ENCODE assay signal across 10 cellular contexts in the genomic region with DNA sequence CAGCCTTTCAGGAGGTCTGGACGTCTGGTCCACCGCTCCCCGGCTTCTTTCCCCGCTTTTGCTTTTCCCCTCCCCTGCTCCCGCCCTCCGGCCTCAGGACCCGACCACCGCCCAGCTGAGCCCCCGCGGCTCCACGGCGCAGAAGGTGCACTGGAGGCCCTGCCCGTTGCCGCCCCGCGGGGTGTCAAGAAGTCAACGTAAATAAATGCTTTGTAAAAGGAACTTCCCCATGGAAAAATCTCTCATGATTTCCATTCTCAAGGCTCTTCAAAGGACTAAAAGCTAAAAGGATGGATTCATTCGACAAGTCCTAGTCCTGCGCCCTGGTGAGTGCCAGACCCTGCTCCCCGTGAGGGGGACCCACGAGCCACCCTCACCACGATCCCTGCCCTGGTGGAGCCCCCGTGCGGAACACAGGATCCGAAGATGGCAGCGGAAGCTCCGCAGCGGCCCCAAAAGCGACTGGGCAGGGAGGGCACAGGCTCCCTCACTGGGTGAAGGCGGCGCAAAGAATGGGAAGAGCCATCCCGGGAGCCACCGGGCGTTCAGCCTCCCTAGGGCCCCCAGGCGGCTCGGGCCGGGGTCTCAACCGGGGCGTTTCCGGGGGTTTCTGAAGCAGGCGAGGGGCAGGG. TPM values are rescaled to one million over a fixed set of nuclear protein-coding genes. Genes with fewer than 3 reads are reported as not detected.
DNase-seq lines count a peak whose midpoint lies in the region; ATAC-seq, FAIRE-seq and TF ChIP-seq lines count a peak whose summit lies in the region.
"Not testable (repeated sequence)": the region's sequence is repeated elsewhere in the genome, so short reads cannot be mapped to it uniquely, and the experiment has no call there.
"Had no signal": no experiment of that assay in that cellular context is flagged by ENCODE, and none has a peak within 500 bp of the region (broad histone marks: within the 10 kb centered on the region; RNA-seq: fewer than 3 reads in every experiment).

No MANE protein-coding gene starts in this region.

- ATAC-seq in HepG2; thoracic aorta (ENCODE audit: insufficient number of reproducible peaks, low FRiP score, low read depth): not testable (repeated sequence)

- not testable (repeated sequence) for H3F3A ChIP-seq in DOHH2 (ENCODE audit: control insufficient read depth, insufficient read depth)

- not testable (repeated sequence) for FAIRE-seq in HepG2 (lab: Jason Lieb, UNC)

- not testable (repeated sequence) for H3K79me2 ChIP-seq in DOHH2 (ENCODE audit: control insufficient read depth, low read length); HepG2 (ENCODE audit: insufficient read depth, low read length)

- not testable (repeated sequence) for H3K9me3 ChIP-seq in DOHH2 (ENCODE audit: control insufficient read depth, insufficient read depth, low read length); ascending aorta; HepG2 (ENCODE audit: low read length); thoracic aorta

- H3K27me3 ChIP-seq in DOHH2 (ENCODE audit: control insufficient read depth, low read length); ascending aorta; HepG2 (ENCODE audit: control insufficient read depth in 1 of 2, insufficient read depth in 2 of 2, low read length in 2 of 2); thoracic aorta (replicated peaks; ENCODE audit: insufficient read depth): not testable (repeated sequence)

- WGBS in HepG2 (ENCODE audit: low lambda C conversion rate), result 0% methylated on average over 9 of the region's 41 CpGs

- not testable (repeated sequence) for H3K9ac ChIP-seq in HepG2 (ENCODE audit: insufficient read depth, low read depth, low read length)

- CTCF ChIA-PET in HepG2 (lab: Yijun Ruan, JAX; ENCODE audit: low intra/inter-chr PET ratio, low total read pairs), result not testable (repeated sequence)

- DNase-seq in NCI-H226 (peak; percentile 7), ascending aorta (ENCODE audit: low spot score in 2 of 2) (peak in 1 of 2 donors; percentile 58), fibroblast of peridontal ligament (ENCODE audit: extremely low read depth) (peak; percentile 13), HepG2 (ENCODE audit: low spot score) (peak; percentile 0), progenitor cell of endocrine pancreas (ENCODE audit: low spot score, unreplicated experiment) (peak; percentile 17)
- DNase-seq in activated CD4-positive, alpha-beta T cell treated with anti-CD3 and anti-CD28 coated beads, Interleukin-2, amount 50 U/mL, for 4 hours, result peak; percentile 7
- DNase-seq in thoracic aorta (ENCODE audit: low spot score), result not testable (repeated sequence)

- H3K27ac ChIP-seq in DOHH2 (ENCODE audit: low read depth, low read length); HepG2 (ENCODE audit: extremely low read length, insufficient read depth, low read length): not testable (repeated sequence)
- H3K27ac ChIP-seq in ascending aorta, result peak overlapping the region; percentile 27 to 61
- peak overlapping the region in 1 of 2 donors; percentile 12 for H3K27ac ChIP-seq in thoracic aorta

- H4K20me1 ChIP-seq in DOHH2 (ENCODE audit: control insufficient read depth, insufficient read depth, low read depth, low read length); HepG2 (ENCODE audit: insufficient read depth, low read length): not testable (repeated sequence)

- TF ChIP-seq POLR2A in HepG2 (IDR thresholded peaks at IDR 0.05; ENCODE audit: insufficient read depth in 1 of 2, low read depth in 2 of 2, low read length in 2 of 2), result not testable (repeated sequence)

- peak overlapping the region; percentile 77 for H3K4me3 Mint-ChIP-seq in progenitor cell of endocrine pancreas (ENCODE audit: low read depth)

- not testable (repeated sequence) for TF ChIP-seq EP300 in HepG2 (IDR thresholded peaks at IDR 0.05; ENCODE audit: low read depth in 2 of 2, low read length in 2 of 2); HepG2 (CRISPR knock-in tag; IDR thresholded peaks at IDR 0.05; ENCODE audit: borderline replicate concordance)

- TSS peak; percentile 61 for BruUV-seq in HepG2 (replicated peaks; lab: Mats Ljungman, UMichigan)

- not testable (repeated sequence) for H3K36me3 Mint-ChIP-seq in progenitor cell of endocrine pancreas (ENCODE audit: insufficient read depth)

- not testable (repeated sequence) for H3K27me3 Mint-ChIP-seq in progenitor cell of endocrine pancreas

- H3K9me3 Mint-ChIP-seq in progenitor cell of endocrine pancreas (ENCODE audit: low read depth), result not testable (repeated sequence)

- POLR2A ChIA-PET in HepG2 (lab: Yijun Ruan, JAX), result not testable (repeated sequence)

- not testable (repeated sequence) for H3K4me1 Mint-ChIP-seq in progenitor cell of endocrine pancreas (ENCODE audit: low read depth)

- H3K4me3 ChIP-seq in DOHH2 (ENCODE audit: low read length) (peak overlapping the region; percentile 55), ascending aorta (peak overlapping the region; percentile 48 to 62), HepG2 (replicated peaks in 1 of 3; ENCODE audit: insufficient read depth in 1 of 3, low read depth in 2 of 3, low read length in 3 of 3) (peak overlapping the region; percentile 26 to 57 (median 53); a peak in 5 of 6 replicates), thoracic aorta (peak overlapping the region; percentile 69)

- in situ Hi-C loops in HepG2 (cut with HindIII; ENCODE audit: extremely low pct_ligation_motif_present, low pct_unique_long_range_greater_than_20kb), result not testable (repeated sequence)

- not testable (repeated sequence) for H2AFZ ChIP-seq in HepG2 (ENCODE audit: low read length)

- not testable (repeated sequence) for H3K36me3 ChIP-seq in DOHH2 (ENCODE audit: control insufficient read depth, low read length); ascending aorta; HepG2 (replicated peaks in 1 of 2; ENCODE audit: control insufficient read depth in 1 of 2, insufficient read depth in 2 of 2, low read length in 2 of 2); thoracic aorta

- not testable (repeated sequence) for TF ChIP-seq CTCF in DOHH2 (IDR thresholded peaks at IDR 0.05; ENCODE audit: low read depth, low read length, poor library complexity, severe bottlenecking); HepG2 (CRISPR knock-in tag; IDR thresholded peaks at IDR 0.05); thoracic aorta (IDR thresholded peaks at IDR 0.05)
- TF ChIP-seq CTCF in ascending aorta (IDR thresholded peaks at IDR 0.05), result peak in 1 of 3 experiments; percentile 32
- peak; percentile 31 for TF ChIP-seq CTCF in progenitor cell of endocrine pancreas (IDR thresholded peaks at IDR 0.05; ENCODE audit: unreplicated experiment)

- H3K27ac Mint-ChIP-seq in progenitor cell of endocrine pancreas, result peak overlapping the region; percentile 94

- not testable (repeated sequence) for TF ChIP-seq RAD21 in HepG2 (CRISPR knock-in tag; IDR thresholded peaks at IDR 0.05)

- H3K9me2 ChIP-seq in DOHH2 (replicated peaks; ENCODE audit: control insufficient read depth, low read length), result not testable (repeated sequence)

- H3K4me2 ChIP-seq in DOHH2 (ENCODE audit: low read length) (peak overlapping the region; percentile 49), HepG2 (ENCODE audit: low read depth, low read length) (0 out of 2 replicates have a peak overlapping the region, but pooled peaks have one; percentile 12)

- not testable (repeated sequence) for H3K4me1 ChIP-seq in DOHH2 (ENCODE audit: control insufficient read depth, low read length); ascending aorta; HepG2 (ENCODE audit: insufficient read depth, low read length); thoracic aorta (ENCODE audit: control insufficient read depth in 1 of 2, low read depth in 2 of 2)

- intact Hi-C loops in ascending aorta (cut with DNase I); HepG2 (cut with micrococcal nuclease; ENCODE audit: unreplicated experiment): not testable (repeated sequence)

TF ChIP-seq in HepG2, 621 proteins besides CTCF, POLR2A, EP300 and RAD21:
- 0 out of 2 replicates have a peak, but pooled peaks have one; percentile 5 for TF ChIP-seq KMT2A (CRISPR knock-in tag; IDR thresholded peaks at IDR 0.05)
- TF ChIP-seq ZNF614 (CRISPR knock-in tag; IDR thresholded peaks at IDR 0.05; ENCODE audit: borderline replicate concordance), result 0 out of 2 replicates have a peak, but pooled peaks have one; percentile 9
- TF ChIP-seq HNRNPLL (IDR thresholded peaks at IDR 0.05; ENCODE audit: low read depth, low read length, poor library complexity, severe bottlenecking), result peak; percentile 86
- peak; percentile 73; the same call in 1 of the 2 replicates for TF ChIP-seq HNRNPL (IDR thresholded peaks at IDR 0.05; ENCODE audit: low read depth, low read length)
- TF ChIP-seq ELF1 (CRISPR knock-in tag; IDR thresholded peaks at IDR 0.05), result 0 out of 2 replicates have a peak, but pooled peaks have one; percentile 11

RNA-seq across cellular contexts. Expression of a gene that starts 45.1 kb away (rescaled TPM):
- total RNA-seq in ascending aorta (not detected), HepG2 (2016; rRNA removed; fragmentation: Illumina TruSeq; extraction: Trizol) (not detected in 2 replicates), progenitor cell of endocrine pancreas (not detected in 2 replicates), thoracic aorta (not detected)
- total RNA-seq in HepG2 (2016; cell fraction: cytosol; rRNA removed; fragmentation: Illumina TruSeq; extraction: Trizol; ENCODE audit: low read depth), result not detected in 2 replicates
- not detected in 2 replicates for total RNA-seq in HepG2 (2016; cell fraction: insoluble cytoplasmic fraction; rRNA removed; fragmentation: Illumina TruSeq; extraction: Trizol)
- total RNA-seq in HepG2 (2016; cell fraction: membrane; rRNA removed; fragmentation: Illumina TruSeq; extraction: Trizol), result not detected in 2 replicates
- not detected in 2 replicates for total RNA-seq in HepG2 (2016; cell fraction: nucleus; rRNA removed; fragmentation: Illumina TruSeq; extraction: Trizol)
- not detected in 2 replicates for polyA plus RNA-seq in HepG2 (2011; rRNA removed)
- polyA plus RNA-seq in HepG2 (2011; cell fraction: cytosol; rRNA removed), result not detected in 2 replicates
- polyA plus RNA-seq in HepG2 (2011; cell fraction: nucleus; rRNA removed), result not detected in 2 replicates
- polyA plus RNA-seq in HepG2 (2012), result not detected in 2 replicates
- polyA plus RNA-seq in HepG2 (2016; cell fraction: cytosol; fragmentation: Illumina TruSeq; extraction: Trizol; ENCODE audit: low read depth), result not detected in 2 replicates
- not detected in 2 replicates for polyA plus RNA-seq in HepG2 (2016; cell fraction: insoluble cytoplasmic fraction; fragmentation: Illumina TruSeq; extraction: Trizol; ENCODE audit: low read depth)
- not detected in 2 replicates for polyA plus RNA-seq in HepG2 (2016; cell fraction: membrane; fragmentation: Illumina TruSeq; extraction: Trizol; ENCODE audit: low read depth)
- polyA plus RNA-seq in HepG2 (2016; cell fraction: nucleus; fragmentation: Illumina TruSeq; extraction: Trizol; ENCODE audit: insufficient read depth, low read depth), result not detected in 2 replicates
- polyA minus RNA-seq in HepG2 (2011; rRNA and poly(A)+ RNA removed; ENCODE audit: low replicate concordance), result not detected in 2 replicates
- not detected in 2 replicates for polyA minus RNA-seq in HepG2 (2011; cell fraction: cytosol; rRNA and poly(A)+ RNA removed)
- polyA minus RNA-seq in HepG2 (2011; cell fraction: nucleus; rRNA and poly(A)+ RNA removed), result not detected in 2 replicates
- total RNA-seq: subcutaneous adipose tissue; T-helper 2 cell treated with Interferon-gamma antibody and Interleukin-4, amounts not matched to agents 100 ng/mL and 5 ng/mL, for 36 hours had no signal
